9 cellular contexts compared by ENCODE assay signal in the genomic region with DNA sequence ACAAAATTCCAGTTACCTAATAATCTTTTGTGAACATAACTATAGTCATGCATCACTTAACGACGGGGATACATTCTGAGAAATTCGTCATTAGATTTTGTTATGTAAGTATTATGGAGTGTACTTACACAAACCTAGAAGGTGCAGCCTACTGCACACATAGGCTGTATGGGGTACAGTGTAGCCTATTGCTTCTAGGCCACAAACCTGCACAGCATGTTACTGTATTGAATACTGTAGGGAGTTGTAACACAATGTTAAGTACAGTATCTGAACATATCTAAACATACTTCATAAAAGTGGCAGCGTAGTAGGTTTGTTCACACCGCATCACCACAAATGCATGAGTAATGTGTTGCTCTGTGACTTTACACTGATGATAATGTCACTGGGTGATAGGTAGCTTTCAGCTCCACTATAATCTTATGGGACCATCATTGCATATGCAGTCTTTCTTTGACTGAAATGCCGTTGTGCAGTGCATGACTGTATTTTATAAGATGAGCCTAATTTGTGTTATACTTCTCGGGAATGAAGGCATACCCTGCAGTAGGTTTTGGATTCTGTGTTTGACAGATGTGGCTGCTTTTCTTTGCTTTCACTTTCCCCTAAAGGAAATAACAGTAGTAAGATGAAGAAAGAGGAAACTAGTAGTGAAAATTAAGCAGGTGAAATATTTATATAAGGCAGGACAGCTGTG.
A peak's percentile ranks its signal among the peaks of the same experiment; 100 is the strongest.
DNase-seq lines count a peak whose midpoint lies in the region; ATAC-seq, FAIRE-seq and TF ChIP-seq lines count a peak whose summit lies in the region.
"Had no signal": no experiment of that assay in that cellular context is flagged by ENCODE, and none has a peak within 500 bp of the region (broad histone marks: within the 10 kb centered on the region; RNA-seq: fewer than 3 reads in every experiment).

No MANE protein-coding gene starts in this region.

- no peak for TF ChIP-seq CTCF in chondrocyte (IDR thresholded peaks at IDR 0.05)

- in situ Hi-C loops in G401 (cut with HindIII; ENCODE audit: low sequenced_read_pairs) = no loop called here

- FAIRE-seq in GM12892 (lab: Jason Lieb, UNC) = peak; percentile 87
- FAIRE-seq: astrocyte had no signal

- intact Hi-C loops in activated T-helper 1 cell treated with anti-CD3 and anti-CD28 coated beads, Interleukin-12 subunit alpha, Interleukin-12 subunit beta, Interleukin-2, Interleukin-4 antibody, amounts not matched to agents 30 ng/mL and 10 ng/mL and 1 ng/mL, durations not matched to agents 14 hours and 24 hours and 36 hours (cut with micrococcal nuclease) = loop anchor here (10.0 kb wide), 2 partner anchors 112 to 152 kb away; no protein-coding TSS in a partner anchor

- no peaks in the 10 kb centered on the region for H3K27me3 Mint-ChIP-seq in activated T-helper 1 cell treated with anti-CD3 and anti-CD28 coated beads, Interleukin-12 subunit alpha, Interleukin-12 subunit beta, Interleukin-2, Interleukin-4 antibody, amounts not matched to agents 30 ng/mL and 10 ng/mL and 1 ng/mL, durations not matched to agents 14 hours and 24 hours and 36 hours (ENCODE audit: insufficient read depth)
- H3K27me3 Mint-ChIP-seq in chondrocyte (ENCODE audit: low read depth) = no peaks in the 10 kb centered on the region

- no peak for TF ChIP-seq POLR2A in GM12892 (IDR thresholded peaks at IDR 0.05; ENCODE audit: low read depth, low read length)

- DNase-seq in GM12892 (ENCODE audit: insufficient read length) (no peak), chondrocyte (ENCODE audit: low spot score) (no peak), G401 (ENCODE audit: low spot score) (no peak), SHP77 (lab: John Stamatoyannopoulos, UW) (no peak), NCI-H2196 treated with DMSO at 0.1 percent for 48 hours (lab: John Stamatoyannopoulos, UW; ENCODE audit: unreplicated experiment) (no peak)
- peak; percentile 1 for DNase-seq in activated T-helper 1 cell treated with anti-CD3 and anti-CD28 coated beads, Interleukin-12 subunit alpha, Interleukin-12 subunit beta, Interleukin-2, Interleukin-4 antibody, amounts not matched to agents 30 ng/mL and 10 ng/mL and 1 ng/mL, durations not matched to agents 14 hours and 24 hours and 36 hours (ENCODE audit: low spot score)

- H3K9me3 Mint-ChIP-seq in activated T-helper 1 cell treated with anti-CD3 and anti-CD28 coated beads, Interleukin-12 subunit alpha, Interleukin-12 subunit beta, Interleukin-2, Interleukin-4 antibody, amounts not matched to agents 30 ng/mL and 10 ng/mL and 1 ng/mL, durations not matched to agents 14 hours and 24 hours and 36 hours = no peaks in the 10 kb centered on the region
- no peaks in the 10 kb centered on the region for H3K9me3 Mint-ChIP-seq in chondrocyte (ENCODE audit: low read depth)

- peaks cover 18% of the 10 kb centered on the region for H3K4me1 Mint-ChIP-seq in activated T-helper 1 cell treated with anti-CD3 and anti-CD28 coated beads, Interleukin-12 subunit alpha, Interleukin-12 subunit beta, Interleukin-2, Interleukin-4 antibody, amounts not matched to agents 30 ng/mL and 10 ng/mL and 1 ng/mL, durations not matched to agents 14 hours and 24 hours and 36 hours (ENCODE audit: low read depth)
- H3K4me1 Mint-ChIP-seq in chondrocyte (ENCODE audit: low read depth) = no peaks in the 10 kb centered on the region

- ATAC-seq in GM19463 (IDR thresholded peaks at IDR 0.05; ENCODE audit: unreplicated experiment) (peak; percentile 79), HG03135 (IDR thresholded peaks at IDR 0.05; ENCODE audit: unreplicated experiment) (peak; percentile 89)

- peak overlapping the region; percentile 40 for H3K27ac Mint-ChIP-seq in activated T-helper 1 cell treated with anti-CD3 and anti-CD28 coated beads, Interleukin-12 subunit alpha, Interleukin-12 subunit beta, Interleukin-2, Interleukin-4 antibody, amounts not matched to agents 30 ng/mL and 10 ng/mL and 1 ng/mL, durations not matched to agents 14 hours and 24 hours and 36 hours
- no peak overlapping the region for H3K27ac Mint-ChIP-seq in chondrocyte (ENCODE audit: unreplicated experiment)

- peaks cover 2% of the 10 kb centered on the region for H3K36me3 Mint-ChIP-seq in activated T-helper 1 cell treated with anti-CD3 and anti-CD28 coated beads, Interleukin-12 subunit alpha, Interleukin-12 subunit beta, Interleukin-2, Interleukin-4 antibody, amounts not matched to agents 30 ng/mL and 10 ng/mL and 1 ng/mL, durations not matched to agents 14 hours and 24 hours and 36 hours (ENCODE audit: low read depth)
- H3K36me3 Mint-ChIP-seq in chondrocyte (ENCODE audit: low read depth) = no peaks in the 10 kb centered on the region

- H3K4me3 Mint-ChIP-seq in activated T-helper 1 cell treated with anti-CD3 and anti-CD28 coated beads, Interleukin-12 subunit alpha, Interleukin-12 subunit beta, Interleukin-2, Interleukin-4 antibody, amounts not matched to agents 30 ng/mL and 10 ng/mL and 1 ng/mL, durations not matched to agents 14 hours and 24 hours and 36 hours = no peak overlapping the region
- no peak overlapping the region for H3K4me3 Mint-ChIP-seq in chondrocyte (ENCODE audit: unreplicated experiment)
